Comparison of ENCODE assay signal across 1 cellular context in the genomic region with DNA sequence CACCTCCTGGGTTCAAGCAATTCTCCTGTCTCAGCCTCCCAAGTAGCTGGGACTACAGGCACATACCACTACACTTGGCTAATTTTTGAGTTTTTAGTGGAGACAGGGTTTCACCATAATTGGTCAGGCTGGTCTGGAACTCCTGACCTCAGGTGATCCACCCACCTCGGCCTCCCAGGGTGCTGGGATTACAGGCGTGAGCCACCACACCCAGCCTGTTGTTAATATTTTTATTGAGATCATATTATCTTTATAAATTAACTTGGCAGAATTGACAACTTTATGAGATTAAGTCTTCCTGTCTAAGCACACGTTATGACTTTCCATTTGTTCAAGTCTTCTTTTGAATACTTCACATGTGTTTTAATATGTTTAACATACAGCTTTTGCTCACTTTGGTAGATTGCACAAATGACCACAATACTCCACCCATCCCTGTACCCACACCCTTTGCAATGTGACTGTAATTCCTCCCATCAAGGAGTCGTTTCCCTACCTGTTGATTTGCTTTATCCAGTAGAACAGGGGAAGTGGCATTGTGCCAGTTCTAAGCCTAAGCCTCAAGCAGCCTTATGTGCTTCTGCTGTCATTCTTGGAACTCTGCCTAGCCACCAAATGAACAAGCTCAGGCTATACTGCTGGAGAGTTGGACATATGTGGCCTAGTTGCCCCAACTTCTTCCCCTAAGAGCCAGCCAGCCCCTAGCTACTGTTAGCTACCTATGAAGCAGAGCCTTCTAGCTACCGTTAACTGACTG.
TF ChIP-seq lines count a peak whose summit lies in the region.

No MANE protein-coding gene starts in this region.

TF ChIP-seq in SK-N-SH treated with all-trans-retinoic acid at 6 μM for 48 hours, 23 proteins besides CTCF, POLR2A, EP300 and RAD21 (continued from another document):
- TF ChIP-seq, protein P1, sequence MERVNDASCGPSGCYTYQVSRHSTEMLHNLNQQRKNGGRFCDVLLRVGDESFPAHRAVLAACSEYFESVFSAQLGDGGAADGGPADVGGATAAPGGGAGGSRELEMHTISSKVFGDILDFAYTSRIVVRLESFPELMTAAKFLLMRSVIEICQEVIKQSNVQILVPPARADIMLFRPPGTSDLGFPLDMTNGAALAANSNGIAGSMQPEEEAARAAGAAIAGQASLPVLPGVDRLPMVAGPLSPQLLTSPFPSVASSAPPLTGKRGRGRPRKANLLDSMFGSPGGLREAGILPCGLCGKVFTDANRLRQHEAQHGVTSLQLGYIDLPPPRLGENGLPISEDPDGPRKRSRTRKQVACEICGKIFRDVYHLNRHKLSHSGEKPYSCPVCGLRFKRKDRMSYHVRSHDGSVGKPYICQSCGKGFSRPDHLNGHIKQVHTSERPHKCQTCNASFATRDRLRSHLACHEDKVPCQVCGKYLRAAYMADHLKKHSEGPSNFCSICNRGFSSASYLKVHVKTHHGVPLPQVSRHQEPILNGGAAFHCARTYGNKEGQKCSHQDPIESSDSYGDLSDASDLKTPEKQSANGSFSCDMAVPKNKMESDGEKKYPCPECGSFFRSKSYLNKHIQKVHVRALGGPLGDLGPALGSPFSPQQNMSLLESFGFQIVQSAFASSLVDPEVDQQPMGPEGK (CRISPR knock-in tag; IDR thresholded peaks at IDR 0.05; ENCODE audit: borderline replicate concordance), result no peak
- TF ChIP-seq TCF4 (CRISPR knock-in tag; IDR thresholded peaks at IDR 0.05; ENCODE audit: borderline replicate concordance), result no peak
TF ChIP-seq in SK-N-SH treated with all-trans-retinoic acid at 6 μM for 48 hours: peak in this region for 0.
